ENCODE assay signal across 10 cellular contexts in the genomic region with DNA sequence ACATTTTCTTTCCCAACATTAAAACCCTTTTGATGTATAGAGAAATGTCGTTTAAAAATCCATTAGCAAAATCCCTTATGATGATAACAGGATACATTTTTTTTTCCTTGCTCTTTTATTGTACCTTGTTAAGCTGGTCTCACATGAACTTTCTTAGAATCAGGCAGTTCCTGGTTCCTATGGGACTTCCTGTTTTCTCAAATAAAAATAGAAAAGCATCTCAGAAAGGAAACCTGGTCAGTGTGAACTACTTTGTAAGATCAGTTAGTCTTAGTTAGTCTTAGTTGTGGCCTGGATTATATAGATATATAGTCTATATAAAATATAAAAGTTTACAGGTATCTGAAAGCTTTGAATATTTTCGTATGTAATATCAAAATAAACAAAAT. TPM values are rescaled to one million over a fixed set of nuclear protein-coding genes. Genes with fewer than 3 reads are reported as not detected.
A peak's percentile ranks its signal among the peaks of the same experiment; 100 is the strongest.
DNase-seq lines count a peak whose midpoint lies in the region; ATAC-seq and TF ChIP-seq lines count a peak whose summit lies in the region.
"Had no signal": no experiment of that assay in that cellular context is flagged by ENCODE, and none has a peak within 500 bp of the region (broad histone marks: within the 10 kb centered on the region; RNA-seq: fewer than 3 reads in every experiment).

No MANE protein-coding gene starts in this region.

- TF ChIP-seq CTCF in VCaP (conservative IDR thresholded peaks at IDR 0.05) (no peak), left lung (IDR thresholded peaks at IDR 0.05) (no peak), right atrium auricular region (IDR thresholded peaks at IDR 0.05) (no peak)

- no peak for DNase-seq in activated naive CD4-positive, alpha-beta T cell (lab: John Stamatoyannopoulos, UW)
- no peak for DNase-seq in stimulated activated naive B cell treated with anti-CD40 and anti-IgM and Interleukin-4, amounts not matched to agents 10 μg/mL and 1 μg/mL and 100 μg/mL, for 72 hours
- DNase-seq in GM03348 (ENCODE audit: low spot score) = no peak
- no peak for DNase-seq in left lung
- DNase-seq in right atrium auricular region (ENCODE audit: low spot score) = no peak
- DNase-seq: right cardiac atrium had no signal

- H3K27ac ChIP-seq in VCaP = peak overlapping the region; percentile 59
- no peak overlapping the region for H3K27ac ChIP-seq in left lung
- H3K27ac ChIP-seq in right atrium auricular region = no peak overlapping the region

- intact Hi-C loops in left lung (cut with DNase I) = no loop called here

- H3K9me3 Mint-ChIP-seq in activated naive CD4-positive, alpha-beta T cell treated with anti-CD3 and anti-CD28 coated beads, Interleukin-2, amount 50 U/mL, for 24 hours = peaks cover 5% of the 10 kb centered on the region
- H3K9me3 Mint-ChIP-seq in stimulated activated naive B cell treated with anti-CD40 and anti-IgM and Interleukin-4, amounts not matched to agents 10 μg/mL and 1 μg/mL and 100 μg/mL, for 72 hours = no peaks in the 10 kb centered on the region
- H3K9me3 Mint-ChIP-seq: brain had no signal

- H3K27me3 ChIP-seq in left lung (no peaks in the 10 kb centered on the region), right atrium auricular region (no peaks in the 10 kb centered on the region)

- ATAC-seq in HG03066 (IDR thresholded peaks at IDR 0.05; ENCODE audit: low read depth, unreplicated experiment) (peak; percentile 87), left lung (no peak)
- peak; percentile 63 to 73 for ATAC-seq in stimulated activated naive B cell treated with anti-CD40 and anti-IgM and Interleukin-4, amounts not matched to agents 10 μg/mL and 1 μg/mL and 100 μg/mL, for 72 hours (replicated peaks)

- H3K4me1 ChIP-seq in left lung = peaks cover 0 to 30% of the 10 kb centered on the region in 2 donors
- peaks cover 0 to 18% of the 10 kb centered on the region in 2 donors for H3K4me1 ChIP-seq in right atrium auricular region

- H3K9me3 ChIP-seq in left lung (no peaks in the 10 kb centered on the region), right atrium auricular region (no peaks in the 10 kb centered on the region)

- H3K4me3 Mint-ChIP-seq in activated naive CD4-positive, alpha-beta T cell treated with anti-CD3 and anti-CD28 coated beads, Interleukin-2, amount 50 U/mL, for 24 hours = peak overlapping the region; percentile 80
- peak overlapping the region; percentile 69 to 84 for H3K4me3 Mint-ChIP-seq in stimulated activated naive B cell treated with anti-CD40 and anti-IgM and Interleukin-4, amounts not matched to agents 10 μg/mL and 1 μg/mL and 100 μg/mL, for 72 hours
- H3K4me3 Mint-ChIP-seq: brain had no signal

- H3K27me3 Mint-ChIP-seq in activated naive CD4-positive, alpha-beta T cell treated with anti-CD3 and anti-CD28 coated beads, Interleukin-2, amount 50 U/mL, for 24 hours = no peaks in the 10 kb centered on the region
- H3K27me3 Mint-ChIP-seq in stimulated activated naive B cell treated with anti-CD40 and anti-IgM and Interleukin-4, amounts not matched to agents 10 μg/mL and 1 μg/mL and 100 μg/mL, for 72 hours = no peaks in the 10 kb centered on the region
- H3K27me3 Mint-ChIP-seq: brain had no signal

- peaks cover 0 to 15% of the 10 kb centered on the region in 2 donors for H3K36me3 ChIP-seq in left lung
- no peaks in the 10 kb centered on the region for H3K36me3 ChIP-seq in right atrium auricular region

- H3K4me1 Mint-ChIP-seq in activated naive CD4-positive, alpha-beta T cell treated with anti-CD3 and anti-CD28 coated beads, Interleukin-2, amount 50 U/mL, for 24 hours = peaks cover 78% of the 10 kb centered on the region
- H3K4me1 Mint-ChIP-seq in stimulated activated naive B cell treated with anti-CD40 and anti-IgM and Interleukin-4, amounts not matched to agents 10 μg/mL and 1 μg/mL and 100 μg/mL, for 72 hours = peaks cover 29 to 45% of the 10 kb centered on the region in 2 donors

- H3K36me3 Mint-ChIP-seq in activated naive CD4-positive, alpha-beta T cell treated with anti-CD3 and anti-CD28 coated beads, Interleukin-2, amount 50 U/mL, for 24 hours = peaks cover 17% of the 10 kb centered on the region
- H3K36me3 Mint-ChIP-seq in stimulated activated naive B cell treated with anti-CD40 and anti-IgM and Interleukin-4, amounts not matched to agents 10 μg/mL and 1 μg/mL and 100 μg/mL, for 72 hours = peaks cover 7 to 11% of the 10 kb centered on the region in 2 donors

- H3K4me3 ChIP-seq in left lung = no peak overlapping the region
- no peak overlapping the region for H3K4me3 ChIP-seq in right atrium auricular region

- peak overlapping the region; percentile 98 for H3K27ac Mint-ChIP-seq in activated naive CD4-positive, alpha-beta T cell treated with anti-CD3 and anti-CD28 coated beads, Interleukin-2, amount 50 U/mL, for 24 hours
- peak overlapping the region; percentile 95 for H3K27ac Mint-ChIP-seq in stimulated activated naive B cell treated with anti-CD40 and anti-IgM and Interleukin-4, amounts not matched to agents 10 μg/mL and 1 μg/mL and 100 μg/mL, for 72 hours
- H3K27ac Mint-ChIP-seq: brain had no signal

RNA-seq across cellular contexts. Expression of gene LEMD3, which starts 40.3 kb away (rescaled TPM):
- 10 to 100 TPM; 26.5 to 35.4 TPM for total RNA-seq in left lung
- total RNA-seq in right atrium auricular region = 10 to 100 TPM; 11.3 to 14.0 TPM
